In the genomic region with DNA sequence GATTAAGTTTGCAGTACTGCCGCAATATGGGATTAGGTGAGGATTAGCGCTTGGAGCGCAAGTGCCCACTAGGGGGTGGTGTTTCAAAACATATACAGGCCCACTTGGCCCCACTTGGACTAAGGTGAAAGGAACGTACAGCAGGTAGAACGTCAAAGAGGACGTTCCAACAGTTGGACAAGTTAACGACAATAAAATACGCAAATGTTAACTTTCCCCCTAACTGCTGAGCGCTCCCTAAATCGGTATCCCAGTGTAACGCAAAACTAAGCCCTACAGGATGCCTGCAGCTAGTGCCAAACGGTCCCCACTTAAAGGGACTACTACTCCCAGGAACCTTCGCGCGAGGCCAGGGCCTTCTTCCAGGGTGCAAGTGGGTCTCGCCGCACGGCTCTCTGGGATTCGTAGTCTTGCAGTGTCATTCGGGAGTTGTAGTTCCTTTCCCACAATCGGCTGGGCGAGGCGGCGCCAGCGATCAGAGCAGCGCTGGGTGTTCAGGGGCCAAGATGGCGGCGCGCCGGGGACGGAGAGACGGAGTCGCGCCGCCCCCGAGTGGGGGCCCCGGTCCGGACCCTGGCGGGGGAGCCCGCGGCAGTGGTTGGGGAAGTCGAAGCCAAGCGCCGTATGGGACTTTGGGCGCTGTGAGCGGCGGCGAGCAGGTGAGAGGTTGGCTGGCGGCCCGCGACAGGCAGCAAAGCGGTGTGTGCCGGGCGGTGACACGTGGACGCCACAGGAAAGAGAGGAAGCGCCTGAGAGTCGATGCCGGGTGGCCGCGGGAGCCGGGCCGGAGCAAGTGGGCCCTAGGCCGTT, we compare ENCODE assay signal across 1 cellular context.
TF ChIP-seq lines count a peak whose summit lies in the region.

Gene PPRC1, plus strand, starts transcription at position 478 of the 810 bp plus-strand sequence. Its CDS starts 29 bp downstream, at position 507.

TF ChIP-seq in K562, 482 proteins besides CTCF, POLR2A, EP300 and RAD21 (continued from another document and continues in another):
- TF ChIP-seq, protein P1, sequence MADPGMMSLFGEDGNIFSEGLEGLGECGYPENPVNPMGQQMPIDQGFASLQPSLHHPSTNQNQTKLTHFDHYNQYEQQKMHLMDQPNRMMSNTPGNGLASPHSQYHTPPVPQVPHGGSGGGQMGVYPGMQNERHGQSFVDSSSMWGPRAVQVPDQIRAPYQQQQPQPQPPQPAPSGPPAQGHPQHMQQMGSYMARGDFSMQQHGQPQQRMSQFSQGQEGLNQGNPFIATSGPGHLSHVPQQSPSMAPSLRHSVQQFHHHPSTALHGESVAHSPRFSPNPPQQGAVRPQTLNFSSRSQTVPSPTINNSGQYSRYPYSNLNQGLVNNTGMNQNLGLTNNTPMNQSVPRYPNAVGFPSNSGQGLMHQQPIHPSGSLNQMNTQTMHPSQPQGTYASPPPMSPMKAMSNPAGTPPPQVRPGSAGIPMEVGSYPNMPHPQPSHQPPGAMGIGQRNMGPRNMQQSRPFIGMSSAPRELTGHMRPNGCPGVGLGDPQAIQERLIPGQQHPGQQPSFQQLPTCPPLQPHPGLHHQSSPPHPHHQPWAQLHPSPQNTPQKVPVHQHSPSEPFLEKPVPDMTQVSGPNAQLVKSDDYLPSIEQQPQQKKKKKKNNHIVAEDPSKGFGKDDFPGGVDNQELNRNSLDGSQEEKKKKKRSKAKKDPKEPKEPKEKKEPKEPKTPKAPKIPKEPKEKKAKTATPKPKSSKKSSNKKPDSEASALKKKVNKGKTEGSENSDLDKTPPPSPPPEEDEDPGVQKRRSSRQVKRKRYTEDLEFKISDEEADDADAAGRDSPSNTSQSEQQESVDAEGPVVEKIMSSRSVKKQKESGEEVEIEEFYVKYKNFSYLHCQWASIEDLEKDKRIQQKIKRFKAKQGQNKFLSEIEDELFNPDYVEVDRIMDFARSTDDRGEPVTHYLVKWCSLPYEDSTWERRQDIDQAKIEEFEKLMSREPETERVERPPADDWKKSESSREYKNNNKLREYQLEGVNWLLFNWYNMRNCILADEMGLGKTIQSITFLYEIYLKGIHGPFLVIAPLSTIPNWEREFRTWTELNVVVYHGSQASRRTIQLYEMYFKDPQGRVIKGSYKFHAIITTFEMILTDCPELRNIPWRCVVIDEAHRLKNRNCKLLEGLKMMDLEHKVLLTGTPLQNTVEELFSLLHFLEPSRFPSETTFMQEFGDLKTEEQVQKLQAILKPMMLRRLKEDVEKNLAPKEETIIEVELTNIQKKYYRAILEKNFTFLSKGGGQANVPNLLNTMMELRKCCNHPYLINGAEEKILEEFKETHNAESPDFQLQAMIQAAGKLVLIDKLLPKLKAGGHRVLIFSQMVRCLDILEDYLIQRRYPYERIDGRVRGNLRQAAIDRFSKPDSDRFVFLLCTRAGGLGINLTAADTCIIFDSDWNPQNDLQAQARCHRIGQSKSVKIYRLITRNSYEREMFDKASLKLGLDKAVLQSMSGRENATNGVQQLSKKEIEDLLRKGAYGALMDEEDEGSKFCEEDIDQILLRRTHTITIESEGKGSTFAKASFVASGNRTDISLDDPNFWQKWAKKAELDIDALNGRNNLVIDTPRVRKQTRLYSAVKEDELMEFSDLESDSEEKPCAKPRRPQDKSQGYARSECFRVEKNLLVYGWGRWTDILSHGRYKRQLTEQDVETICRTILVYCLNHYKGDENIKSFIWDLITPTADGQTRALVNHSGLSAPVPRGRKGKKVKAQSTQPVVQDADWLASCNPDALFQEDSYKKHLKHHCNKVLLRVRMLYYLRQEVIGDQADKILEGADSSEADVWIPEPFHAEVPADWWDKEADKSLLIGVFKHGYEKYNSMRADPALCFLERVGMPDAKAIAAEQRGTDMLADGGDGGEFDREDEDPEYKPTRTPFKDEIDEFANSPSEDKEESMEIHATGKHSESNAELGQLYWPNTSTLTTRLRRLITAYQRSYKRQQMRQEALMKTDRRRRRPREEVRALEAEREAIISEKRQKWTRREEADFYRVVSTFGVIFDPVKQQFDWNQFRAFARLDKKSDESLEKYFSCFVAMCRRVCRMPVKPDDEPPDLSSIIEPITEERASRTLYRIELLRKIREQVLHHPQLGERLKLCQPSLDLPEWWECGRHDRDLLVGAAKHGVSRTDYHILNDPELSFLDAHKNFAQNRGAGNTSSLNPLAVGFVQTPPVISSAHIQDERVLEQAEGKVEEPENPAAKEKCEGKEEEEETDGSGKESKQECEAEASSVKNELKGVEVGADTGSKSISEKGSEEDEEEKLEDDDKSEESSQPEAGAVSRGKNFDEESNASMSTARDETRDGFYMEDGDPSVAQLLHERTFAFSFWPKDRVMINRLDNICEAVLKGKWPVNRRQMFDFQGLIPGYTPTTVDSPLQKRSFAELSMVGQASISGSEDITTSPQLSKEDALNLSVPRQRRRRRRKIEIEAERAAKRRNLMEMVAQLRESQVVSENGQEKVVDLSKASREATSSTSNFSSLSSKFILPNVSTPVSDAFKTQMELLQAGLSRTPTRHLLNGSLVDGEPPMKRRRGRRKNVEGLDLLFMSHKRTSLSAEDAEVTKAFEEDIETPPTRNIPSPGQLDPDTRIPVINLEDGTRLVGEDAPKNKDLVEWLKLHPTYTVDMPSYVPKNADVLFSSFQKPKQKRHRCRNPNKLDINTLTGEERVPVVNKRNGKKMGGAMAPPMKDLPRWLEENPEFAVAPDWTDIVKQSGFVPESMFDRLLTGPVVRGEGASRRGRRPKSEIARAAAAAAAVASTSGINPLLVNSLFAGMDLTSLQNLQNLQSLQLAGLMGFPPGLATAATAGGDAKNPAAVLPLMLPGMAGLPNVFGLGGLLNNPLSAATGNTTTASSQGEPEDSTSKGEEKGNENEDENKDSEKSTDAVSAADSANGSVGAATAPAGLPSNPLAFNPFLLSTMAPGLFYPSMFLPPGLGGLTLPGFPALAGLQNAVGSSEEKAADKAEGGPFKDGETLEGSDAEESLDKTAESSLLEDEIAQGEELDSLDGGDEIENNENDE (IDR thresholded peaks at IDR 0.05; ENCODE audit: low read depth, low read length) = no peak
- TF ChIP-seq, protein P2, sequence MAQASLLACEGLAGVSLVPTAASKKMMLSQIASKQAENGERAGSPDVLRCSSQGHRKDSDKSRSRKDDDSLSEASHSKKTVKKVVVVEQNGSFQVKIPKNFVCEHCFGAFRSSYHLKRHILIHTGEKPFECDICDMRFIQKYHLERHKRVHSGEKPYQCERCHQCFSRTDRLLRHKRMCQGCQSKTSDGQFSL (CRISPR knock-in tag; IDR thresholded peaks at IDR 0.05) = no peak
- TF ChIP-seq, protein P2 (tag; IDR thresholded peaks at IDR 0.05) = no peak
- peak; percentile 97 for TF ChIP-seq RBFOX2 (IDR thresholded peaks at IDR 0.05; ENCODE audit: low read depth, low read length)
- TF ChIP-seq ZEB2 (IDR thresholded peaks at IDR 0.05) = peak; percentile 61; the same call in 1 of the 2 replicates
- peak; percentile 90 for TF ChIP-seq CREM (IDR thresholded peaks at IDR 0.05; ENCODE audit: low read depth)
- peak; percentile 77 for TF ChIP-seq NBN (IDR thresholded peaks at IDR 0.05; ENCODE audit: low read depth)
- TF ChIP-seq KLF10 (CRISPR knock-in tag; IDR thresholded peaks at IDR 0.05) = no peak
- TF ChIP-seq FOXM1 (IDR thresholded peaks at IDR 0.05; ENCODE audit: low read depth) = no peak
- TF ChIP-seq FOXM1 (CRISPR knock-in tag; IDR thresholded peaks at IDR 0.05; ENCODE audit: low read depth) = 0 out of 2 replicates have a peak, but pooled peaks have one; percentile 12
- peak; percentile 75 for TF ChIP-seq POLR2B (IDR thresholded peaks at IDR 0.05; ENCODE audit: low read depth, partially characterized antibody)
- TF ChIP-seq BACH1 (tag; IDR thresholded peaks at IDR 0.05) = peak; percentile 85; the same call in 1 of the 2 replicates
- TF ChIP-seq MXI1 (IDR thresholded peaks at IDR 0.05; ENCODE audit: low read depth, low read length) = no peak; the same call in none of the 2 replicates
- no peak for TF ChIP-seq FOXO4 (CRISPR knock-in tag; IDR thresholded peaks at IDR 0.05)
- TF ChIP-seq NRF1 (conservative IDR thresholded peaks at IDR 0.05 in 1 of 2, IDR thresholded peaks at IDR 0.05 in 1 of 2) = peak; percentile 66 to 79
- TF ChIP-seq EHMT2 (IDR thresholded peaks at IDR 0.05) = no peak
- peak; percentile 64 for TF ChIP-seq ARID4B (CRISPR knock-in tag; IDR thresholded peaks at IDR 0.05)
- TF ChIP-seq, protein P3, sequence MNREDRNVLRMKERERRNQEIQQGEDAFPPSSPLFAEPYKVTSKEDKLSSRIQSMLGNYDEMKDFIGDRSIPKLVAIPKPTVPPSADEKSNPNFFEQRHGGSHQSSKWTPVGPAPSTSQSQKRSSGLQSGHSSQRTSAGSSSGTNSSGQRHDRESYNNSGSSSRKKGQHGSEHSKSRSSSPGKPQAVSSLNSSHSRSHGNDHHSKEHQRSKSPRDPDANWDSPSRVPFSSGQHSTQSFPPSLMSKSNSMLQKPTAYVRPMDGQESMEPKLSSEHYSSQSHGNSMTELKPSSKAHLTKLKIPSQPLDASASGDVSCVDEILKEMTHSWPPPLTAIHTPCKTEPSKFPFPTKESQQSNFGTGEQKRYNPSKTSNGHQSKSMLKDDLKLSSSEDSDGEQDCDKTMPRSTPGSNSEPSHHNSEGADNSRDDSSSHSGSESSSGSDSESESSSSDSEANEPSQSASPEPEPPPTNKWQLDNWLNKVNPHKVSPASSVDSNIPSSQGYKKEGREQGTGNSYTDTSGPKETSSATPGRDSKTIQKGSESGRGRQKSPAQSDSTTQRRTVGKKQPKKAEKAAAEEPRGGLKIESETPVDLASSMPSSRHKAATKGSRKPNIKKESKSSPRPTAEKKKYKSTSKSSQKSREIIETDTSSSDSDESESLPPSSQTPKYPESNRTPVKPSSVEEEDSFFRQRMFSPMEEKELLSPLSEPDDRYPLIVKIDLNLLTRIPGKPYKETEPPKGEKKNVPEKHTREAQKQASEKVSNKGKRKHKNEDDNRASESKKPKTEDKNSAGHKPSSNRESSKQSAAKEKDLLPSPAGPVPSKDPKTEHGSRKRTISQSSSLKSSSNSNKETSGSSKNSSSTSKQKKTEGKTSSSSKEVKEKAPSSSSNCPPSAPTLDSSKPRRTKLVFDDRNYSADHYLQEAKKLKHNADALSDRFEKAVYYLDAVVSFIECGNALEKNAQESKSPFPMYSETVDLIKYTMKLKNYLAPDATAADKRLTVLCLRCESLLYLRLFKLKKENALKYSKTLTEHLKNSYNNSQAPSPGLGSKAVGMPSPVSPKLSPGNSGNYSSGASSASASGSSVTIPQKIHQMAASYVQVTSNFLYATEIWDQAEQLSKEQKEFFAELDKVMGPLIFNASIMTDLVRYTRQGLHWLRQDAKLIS (CRISPR knock-in tag; IDR thresholded peaks at IDR 0.05) = peak; percentile 28; the same call in 1 of the 2 replicates
- TF ChIP-seq BCLAF1 (IDR thresholded peaks at IDR 0.05; ENCODE audit: borderline replicate concordance in 1 of 2, control insufficient read depth in 1 of 2, low read depth in 2 of 2, low read length in 1 of 2) = peak in 1 of 2 experiments; percentile 35; a peak in 1 of 4 replicates
- TF ChIP-seq MAFK (IDR thresholded peaks at IDR 0.05; ENCODE audit: low read length) = peak; percentile 45
- TF ChIP-seq ARNT (IDR thresholded peaks at IDR 0.05) = peak in 1 of 2 experiments; percentile 73; a peak in 1 of 4 replicates
- TF ChIP-seq TAF1 (IDR thresholded peaks at IDR 0.05; ENCODE audit: control insufficient read depth, extremely low read depth, insufficient read depth, low read length, severe bottlenecking) = peak; percentile 84
